Comparison of ENCODE assay signal across 20 cellular contexts in the genomic region with DNA sequence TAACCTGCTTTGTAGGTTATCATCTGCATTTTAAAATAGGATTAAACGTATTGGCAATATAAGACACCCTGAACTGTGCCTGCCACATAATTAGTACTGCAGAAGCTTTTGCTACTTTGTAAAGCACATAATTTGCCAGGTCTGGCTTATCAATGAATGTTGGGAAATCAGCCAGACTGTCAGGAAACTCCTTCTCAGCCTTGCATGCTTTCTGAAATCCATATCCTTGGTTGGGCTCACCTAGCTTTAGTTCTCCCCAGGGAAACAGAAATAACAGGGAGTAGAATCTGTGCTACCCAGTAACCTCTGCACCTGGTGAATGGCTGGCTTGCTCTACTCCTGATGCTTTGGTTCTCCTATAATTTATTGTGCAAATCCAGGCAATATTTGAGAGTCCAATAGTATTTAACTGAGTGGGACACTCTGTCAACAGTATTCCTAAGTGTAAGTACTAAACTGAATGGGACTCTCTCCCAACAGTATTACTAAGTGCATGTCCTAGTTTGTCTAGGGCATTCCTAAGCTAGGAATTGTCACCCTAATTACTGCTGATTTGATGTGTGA.
"Had no signal": no experiment of that assay in that cellular context is flagged by ENCODE, and none has a peak within 500 bp of the region (broad histone marks: within the 10 kb centered on the region; RNA-seq: fewer than 3 reads in every experiment).

No MANE protein-coding gene starts in this region.

- ATAC-seq: K562 had no signal

- DNase-seq: Kasumi-1, MM.1S, NCI-H1092 treated with DMSO at 0.1 percent for 48 hours, NCI-H1436, NCI-H187, NCI-H2029, NCI-H2081 treated with DMSO at 0.1 percent for 48 hours, NCI-H2171 treated with DMSO at 0.1 percent for 48 hours, NCI-H345, NCI-H446 treated with DMSO at 0.1 percent for 48 hours, NCI-H510A treated with DMSO at 0.1 percent for 48 hours, NCI-H526, NCI-H748 treated with DMSO at 0.1 percent for 48 hours, Right ventricle myocardium superior, RPMI8226, SIG-M5 had no signal

- H3K4me2 ChIP-seq: KMS-11 had no signal

- H3K27me3 ChIP-seq: SJSA1 had no signal

- H3K36me3 ChIP-seq: SJSA1 had no signal

- H3K4me1 ChIP-seq: SJSA1 had no signal

- H3K9me3 ChIP-seq: SJSA1 had no signal

- H3K27ac ChIP-seq: KMS-11, SJSA1, SK-N-MC had no signal

- H3K4me3 ChIP-seq: K562, SJSA1, SK-N-MC had no signal

- H3K9ac ChIP-seq: KMS-11 had no signal
